1 cellular context compared by ENCODE assay signal in the genomic region with DNA sequence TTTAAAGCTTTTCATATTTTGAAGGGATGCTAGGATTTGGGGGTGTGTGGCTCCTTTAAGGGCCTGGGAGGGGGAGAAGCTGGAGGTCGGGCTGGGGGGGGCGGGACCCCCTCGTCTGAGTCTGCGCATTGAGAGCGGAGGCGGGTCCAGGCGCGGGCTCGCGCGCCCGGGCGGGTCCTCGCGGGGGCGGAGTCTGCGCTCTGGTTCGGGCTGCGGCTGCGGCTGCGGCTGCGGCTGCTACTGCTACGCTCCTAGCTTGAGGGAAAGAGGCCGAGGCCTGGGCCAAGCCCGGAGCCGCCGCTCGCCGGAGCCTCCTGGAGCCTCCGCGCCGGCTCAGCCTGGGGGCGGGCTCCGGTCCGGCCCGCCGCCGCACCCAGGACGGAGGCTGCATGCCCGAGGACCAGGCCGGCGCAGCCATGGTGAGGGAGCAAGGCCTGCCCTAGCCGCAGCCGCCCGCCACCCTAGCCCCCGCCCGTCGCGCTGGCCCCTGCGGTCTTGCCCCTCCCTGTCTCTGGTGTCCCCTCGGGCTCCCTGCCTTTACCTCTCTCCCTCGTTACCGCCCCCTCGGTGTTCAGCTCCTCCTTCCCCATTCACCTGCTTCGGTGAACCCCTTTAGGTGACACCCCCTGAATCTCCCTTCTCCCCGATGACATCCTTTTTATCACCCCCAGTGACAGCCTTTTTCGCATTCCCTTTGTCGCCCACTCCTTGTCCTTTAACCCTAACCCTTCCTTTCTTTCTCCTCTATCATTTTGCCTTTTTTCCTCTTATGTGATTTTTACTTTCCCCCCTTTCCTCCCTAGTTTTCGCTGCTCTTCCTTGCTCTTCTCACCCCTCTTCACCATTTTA.
TF ChIP-seq lines count a peak whose summit lies in the region.

A gene (plus strand): TSS at position 189 of the 849 bp plus-strand sequence. CDS start 201 bp downstream, at position 390.

TF ChIP-seq in HepG2, 621 proteins besides CTCF, POLR2A, EP300 and RAD21 (continued from another document and continues in another):
- TF ChIP-seq, protein P1, sequence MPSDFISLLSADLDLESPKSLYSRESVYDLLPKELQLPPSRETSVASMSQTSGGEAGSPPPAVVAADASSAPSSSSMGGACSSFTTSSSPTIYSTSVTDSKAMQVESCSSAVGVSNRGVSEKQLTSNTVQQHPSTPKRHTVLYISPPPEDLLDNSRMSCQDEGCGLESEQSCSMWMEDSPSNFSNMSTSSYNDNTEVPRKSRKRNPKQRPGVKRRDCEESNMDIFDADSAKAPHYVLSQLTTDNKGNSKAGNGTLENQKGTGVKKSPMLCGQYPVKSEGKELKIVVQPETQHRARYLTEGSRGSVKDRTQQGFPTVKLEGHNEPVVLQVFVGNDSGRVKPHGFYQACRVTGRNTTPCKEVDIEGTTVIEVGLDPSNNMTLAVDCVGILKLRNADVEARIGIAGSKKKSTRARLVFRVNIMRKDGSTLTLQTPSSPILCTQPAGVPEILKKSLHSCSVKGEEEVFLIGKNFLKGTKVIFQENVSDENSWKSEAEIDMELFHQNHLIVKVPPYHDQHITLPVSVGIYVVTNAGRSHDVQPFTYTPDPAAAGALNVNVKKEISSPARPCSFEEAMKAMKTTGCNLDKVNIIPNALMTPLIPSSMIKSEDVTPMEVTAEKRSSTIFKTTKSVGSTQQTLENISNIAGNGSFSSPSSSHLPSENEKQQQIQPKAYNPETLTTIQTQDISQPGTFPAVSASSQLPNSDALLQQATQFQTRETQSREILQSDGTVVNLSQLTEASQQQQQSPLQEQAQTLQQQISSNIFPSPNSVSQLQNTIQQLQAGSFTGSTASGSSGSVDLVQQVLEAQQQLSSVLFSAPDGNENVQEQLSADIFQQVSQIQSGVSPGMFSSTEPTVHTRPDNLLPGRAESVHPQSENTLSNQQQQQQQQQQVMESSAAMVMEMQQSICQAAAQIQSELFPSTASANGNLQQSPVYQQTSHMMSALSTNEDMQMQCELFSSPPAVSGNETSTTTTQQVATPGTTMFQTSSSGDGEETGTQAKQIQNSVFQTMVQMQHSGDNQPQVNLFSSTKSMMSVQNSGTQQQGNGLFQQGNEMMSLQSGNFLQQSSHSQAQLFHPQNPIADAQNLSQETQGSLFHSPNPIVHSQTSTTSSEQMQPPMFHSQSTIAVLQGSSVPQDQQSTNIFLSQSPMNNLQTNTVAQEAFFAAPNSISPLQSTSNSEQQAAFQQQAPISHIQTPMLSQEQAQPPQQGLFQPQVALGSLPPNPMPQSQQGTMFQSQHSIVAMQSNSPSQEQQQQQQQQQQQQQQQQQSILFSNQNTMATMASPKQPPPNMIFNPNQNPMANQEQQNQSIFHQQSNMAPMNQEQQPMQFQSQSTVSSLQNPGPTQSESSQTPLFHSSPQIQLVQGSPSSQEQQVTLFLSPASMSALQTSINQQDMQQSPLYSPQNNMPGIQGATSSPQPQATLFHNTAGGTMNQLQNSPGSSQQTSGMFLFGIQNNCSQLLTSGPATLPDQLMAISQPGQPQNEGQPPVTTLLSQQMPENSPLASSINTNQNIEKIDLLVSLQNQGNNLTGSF (CRISPR knock-in tag; IDR thresholded peaks at IDR 0.05): peak; percentile 71; the same call in 1 of the 2 replicates
- TF ChIP-seq HNRNPL (IDR thresholded peaks at IDR 0.05; ENCODE audit: low read depth, low read length) (no peak), MYC (CRISPR knock-in tag; IDR thresholded peaks at IDR 0.05; ENCODE audit: borderline replicate concordance) (peak; percentile 45; the same call in 1 of the 2 replicates), KLF9 (CRISPR knock-in tag; IDR thresholded peaks at IDR 0.05; ENCODE audit: low read depth) (no peak), ZNF891 (CRISPR knock-in tag; IDR thresholded peaks at IDR 0.05) (0 out of 2 replicates have a peak, but pooled peaks have one; percentile 44), HOXA3 (CRISPR knock-in tag; IDR thresholded peaks at IDR 0.05) (peak; percentile 61), KDM1A (CRISPR knock-in tag; IDR thresholded peaks at IDR 0.05) (no peak), PHB2 (IDR thresholded peaks at IDR 0.05; ENCODE audit: partially characterized antibody) (no peak), ETV6 (CRISPR knock-in tag; conservative IDR thresholded peaks at IDR 0.05) (no peak; the same call in 1 of the 2 replicates), GATAD1 (CRISPR knock-in tag; IDR thresholded peaks at IDR 0.05) (no peak), CCDC6 (CRISPR knock-in tag; IDR thresholded peaks at IDR 0.05) (no peak), HDAC1 (CRISPR knock-in tag; IDR thresholded peaks at IDR 0.05) (0 out of 2 replicates have a peak, but pooled peaks have one; percentile 42), KAT8 (CRISPR knock-in tag; IDR thresholded peaks at IDR 0.05) (0 out of 2 replicates have a peak, but pooled peaks have one; percentile 29), MAFF (IDR thresholded peaks at IDR 0.05; ENCODE audit: low read depth, low read length) (no peak), POLR2G (IDR thresholded peaks at IDR 0.05; ENCODE audit: low read depth, low read length) (peak; percentile 80), HNRNPK (IDR thresholded peaks at IDR 0.05; ENCODE audit: low read depth, low read length, poor library complexity, severe bottlenecking) (peak; percentile 67)
- TF ChIP-seq, protein P2, sequence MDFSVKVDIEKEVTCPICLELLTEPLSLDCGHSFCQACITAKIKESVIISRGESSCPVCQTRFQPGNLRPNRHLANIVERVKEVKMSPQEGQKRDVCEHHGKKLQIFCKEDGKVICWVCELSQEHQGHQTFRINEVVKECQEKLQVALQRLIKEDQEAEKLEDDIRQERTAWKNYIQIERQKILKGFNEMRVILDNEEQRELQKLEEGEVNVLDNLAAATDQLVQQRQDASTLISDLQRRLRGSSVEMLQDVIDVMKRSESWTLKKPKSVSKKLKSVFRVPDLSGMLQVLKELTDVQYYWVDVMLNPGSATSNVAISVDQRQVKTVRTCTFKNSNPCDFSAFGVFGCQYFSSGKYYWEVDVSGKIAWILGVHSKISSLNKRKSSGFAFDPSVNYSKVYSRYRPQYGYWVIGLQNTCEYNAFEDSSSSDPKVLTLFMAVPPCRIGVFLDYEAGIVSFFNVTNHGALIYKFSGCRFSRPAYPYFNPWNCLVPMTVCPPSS (IDR thresholded peaks at IDR 0.05): no peak
- TF ChIP-seq, protein P3, sequence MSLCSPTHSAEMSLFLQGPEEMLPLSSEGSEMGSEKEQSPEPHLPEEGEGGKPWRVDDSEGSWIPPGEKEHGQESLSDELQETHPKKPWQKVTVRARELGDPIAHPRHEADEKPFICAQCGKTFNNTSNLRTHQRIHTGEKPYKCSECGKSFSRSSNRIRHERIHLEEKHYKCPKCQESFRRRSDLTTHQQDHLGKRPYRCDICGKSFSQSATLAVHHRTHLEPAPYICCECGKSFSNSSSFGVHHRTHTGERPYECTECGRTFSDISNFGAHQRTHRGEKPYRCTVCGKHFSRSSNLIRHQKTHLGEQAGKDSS (CRISPR knock-in tag; IDR thresholded peaks at IDR 0.05; ENCODE audit: borderline replicate concordance, low read depth): peak; percentile 62; the same call in 1 of the 2 replicates
- TF ChIP-seq, protein P4, sequence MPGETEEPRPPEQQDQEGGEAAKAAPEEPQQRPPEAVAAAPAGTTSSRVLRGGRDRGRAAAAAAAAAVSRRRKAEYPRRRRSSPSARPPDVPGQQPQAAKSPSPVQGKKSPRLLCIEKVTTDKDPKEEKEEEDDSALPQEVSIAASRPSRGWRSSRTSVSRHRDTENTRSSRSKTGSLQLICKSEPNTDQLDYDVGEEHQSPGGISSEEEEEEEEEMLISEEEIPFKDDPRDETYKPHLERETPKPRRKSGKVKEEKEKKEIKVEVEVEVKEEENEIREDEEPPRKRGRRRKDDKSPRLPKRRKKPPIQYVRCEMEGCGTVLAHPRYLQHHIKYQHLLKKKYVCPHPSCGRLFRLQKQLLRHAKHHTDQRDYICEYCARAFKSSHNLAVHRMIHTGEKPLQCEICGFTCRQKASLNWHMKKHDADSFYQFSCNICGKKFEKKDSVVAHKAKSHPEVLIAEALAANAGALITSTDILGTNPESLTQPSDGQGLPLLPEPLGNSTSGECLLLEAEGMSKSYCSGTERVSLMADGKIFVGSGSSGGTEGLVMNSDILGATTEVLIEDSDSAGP (CRISPR knock-in tag; IDR thresholded peaks at IDR 0.05; ENCODE audit: borderline replicate concordance): peak; percentile 99; the same call in 1 of the 2 replicates
- TF ChIP-seq, protein P5, sequence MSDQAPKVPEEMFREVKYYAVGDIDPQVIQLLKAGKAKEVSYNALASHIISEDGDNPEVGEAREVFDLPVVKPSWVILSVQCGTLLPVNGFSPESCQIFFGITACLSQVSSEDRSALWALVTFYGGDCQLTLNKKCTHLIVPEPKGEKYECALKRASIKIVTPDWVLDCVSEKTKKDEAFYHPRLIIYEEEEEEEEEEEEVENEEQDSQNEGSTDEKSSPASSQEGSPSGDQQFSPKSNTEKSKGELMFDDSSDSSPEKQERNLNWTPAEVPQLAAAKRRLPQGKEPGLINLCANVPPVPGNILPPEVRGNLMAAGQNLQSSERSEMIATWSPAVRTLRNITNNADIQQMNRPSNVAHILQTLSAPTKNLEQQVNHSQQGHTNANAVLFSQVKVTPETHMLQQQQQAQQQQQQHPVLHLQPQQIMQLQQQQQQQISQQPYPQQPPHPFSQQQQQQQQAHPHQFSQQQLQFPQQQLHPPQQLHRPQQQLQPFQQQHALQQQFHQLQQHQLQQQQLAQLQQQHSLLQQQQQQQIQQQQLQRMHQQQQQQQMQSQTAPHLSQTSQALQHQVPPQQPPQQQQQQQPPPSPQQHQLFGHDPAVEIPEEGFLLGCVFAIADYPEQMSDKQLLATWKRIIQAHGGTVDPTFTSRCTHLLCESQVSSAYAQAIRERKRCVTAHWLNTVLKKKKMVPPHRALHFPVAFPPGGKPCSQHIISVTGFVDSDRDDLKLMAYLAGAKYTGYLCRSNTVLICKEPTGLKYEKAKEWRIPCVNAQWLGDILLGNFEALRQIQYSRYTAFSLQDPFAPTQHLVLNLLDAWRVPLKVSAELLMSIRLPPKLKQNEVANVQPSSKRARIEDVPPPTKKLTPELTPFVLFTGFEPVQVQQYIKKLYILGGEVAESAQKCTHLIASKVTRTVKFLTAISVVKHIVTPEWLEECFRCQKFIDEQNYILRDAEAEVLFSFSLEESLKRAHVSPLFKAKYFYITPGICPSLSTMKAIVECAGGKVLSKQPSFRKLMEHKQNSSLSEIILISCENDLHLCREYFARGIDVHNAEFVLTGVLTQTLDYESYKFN (CRISPR knock-in tag; conservative IDR thresholded peaks at IDR 0.05): peak; percentile 25
- TF ChIP-seq, protein P6, sequence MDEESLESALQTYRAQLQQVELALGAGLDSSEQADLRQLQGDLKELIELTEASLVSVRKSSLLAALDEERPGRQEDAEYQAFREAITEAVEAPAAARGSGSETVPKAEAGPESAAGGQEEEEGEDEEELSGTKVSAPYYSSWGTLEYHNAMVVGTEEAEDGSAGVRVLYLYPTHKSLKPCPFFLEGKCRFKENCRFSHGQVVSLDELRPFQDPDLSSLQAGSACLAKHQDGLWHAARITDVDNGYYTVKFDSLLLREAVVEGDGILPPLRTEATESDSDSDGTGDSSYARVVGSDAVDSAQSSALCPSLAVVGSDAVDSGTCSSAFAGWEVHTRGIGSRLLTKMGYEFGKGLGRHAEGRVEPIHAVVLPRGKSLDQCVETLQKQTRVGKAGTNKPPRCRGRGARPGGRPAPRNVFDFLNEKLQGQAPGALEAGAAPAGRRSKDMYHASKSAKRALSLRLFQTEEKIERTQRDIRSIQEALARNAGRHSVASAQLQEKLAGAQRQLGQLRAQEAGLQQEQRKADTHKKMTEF (CRISPR knock-in tag; IDR thresholded peaks at IDR 0.05): no peak
- TF ChIP-seq, protein P7, sequence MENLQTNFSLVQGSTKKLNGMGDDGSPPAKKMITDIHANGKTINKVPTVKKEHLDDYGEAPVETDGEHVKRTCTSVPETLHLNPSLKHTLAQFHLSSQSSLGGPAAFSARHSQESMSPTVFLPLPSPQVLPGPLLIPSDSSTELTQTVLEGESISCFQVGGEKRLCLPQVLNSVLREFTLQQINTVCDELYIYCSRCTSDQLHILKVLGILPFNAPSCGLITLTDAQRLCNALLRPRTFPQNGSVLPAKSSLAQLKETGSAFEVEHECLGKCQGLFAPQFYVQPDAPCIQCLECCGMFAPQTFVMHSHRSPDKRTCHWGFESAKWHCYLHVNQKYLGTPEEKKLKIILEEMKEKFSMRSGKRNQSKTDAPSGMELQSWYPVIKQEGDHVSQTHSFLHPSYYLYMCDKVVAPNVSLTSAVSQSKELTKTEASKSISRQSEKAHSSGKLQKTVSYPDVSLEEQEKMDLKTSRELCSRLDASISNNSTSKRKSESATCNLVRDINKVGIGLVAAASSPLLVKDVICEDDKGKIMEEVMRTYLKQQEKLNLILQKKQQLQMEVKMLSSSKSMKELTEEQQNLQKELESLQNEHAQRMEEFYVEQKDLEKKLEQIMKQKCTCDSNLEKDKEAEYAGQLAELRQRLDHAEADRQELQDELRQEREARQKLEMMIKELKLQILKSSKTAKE (CRISPR knock-in tag; IDR thresholded peaks at IDR 0.05; ENCODE audit: borderline replicate concordance): 0 out of 2 replicates have a peak, but pooled peaks have one; percentile 28
- TF ChIP-seq, protein P8, sequence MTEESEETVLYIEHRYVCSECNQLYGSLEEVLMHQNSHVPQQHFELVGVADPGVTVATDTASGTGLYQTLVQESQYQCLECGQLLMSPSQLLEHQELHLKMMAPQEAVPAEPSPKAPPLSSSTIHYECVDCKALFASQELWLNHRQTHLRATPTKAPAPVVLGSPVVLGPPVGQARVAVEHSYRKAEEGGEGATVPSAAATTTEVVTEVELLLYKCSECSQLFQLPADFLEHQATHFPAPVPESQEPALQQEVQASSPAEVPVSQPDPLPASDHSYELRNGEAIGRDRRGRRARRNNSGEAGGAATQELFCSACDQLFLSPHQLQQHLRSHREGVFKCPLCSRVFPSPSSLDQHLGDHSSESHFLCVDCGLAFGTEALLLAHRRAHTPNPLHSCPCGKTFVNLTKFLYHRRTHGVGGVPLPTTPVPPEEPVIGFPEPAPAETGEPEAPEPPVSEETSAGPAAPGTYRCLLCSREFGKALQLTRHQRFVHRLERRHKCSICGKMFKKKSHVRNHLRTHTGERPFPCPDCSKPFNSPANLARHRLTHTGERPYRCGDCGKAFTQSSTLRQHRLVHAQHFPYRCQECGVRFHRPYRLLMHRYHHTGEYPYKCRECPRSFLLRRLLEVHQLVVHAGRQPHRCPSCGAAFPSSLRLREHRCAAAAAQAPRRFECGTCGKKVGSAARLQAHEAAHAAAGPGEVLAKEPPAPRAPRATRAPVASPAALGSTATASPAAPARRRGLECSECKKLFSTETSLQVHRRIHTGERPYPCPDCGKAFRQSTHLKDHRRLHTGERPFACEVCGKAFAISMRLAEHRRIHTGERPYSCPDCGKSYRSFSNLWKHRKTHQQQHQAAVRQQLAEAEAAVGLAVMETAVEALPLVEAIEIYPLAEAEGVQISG (CRISPR knock-in tag; IDR thresholded peaks at IDR 0.05): peak; percentile 72
- TF ChIP-seq, protein P9, sequence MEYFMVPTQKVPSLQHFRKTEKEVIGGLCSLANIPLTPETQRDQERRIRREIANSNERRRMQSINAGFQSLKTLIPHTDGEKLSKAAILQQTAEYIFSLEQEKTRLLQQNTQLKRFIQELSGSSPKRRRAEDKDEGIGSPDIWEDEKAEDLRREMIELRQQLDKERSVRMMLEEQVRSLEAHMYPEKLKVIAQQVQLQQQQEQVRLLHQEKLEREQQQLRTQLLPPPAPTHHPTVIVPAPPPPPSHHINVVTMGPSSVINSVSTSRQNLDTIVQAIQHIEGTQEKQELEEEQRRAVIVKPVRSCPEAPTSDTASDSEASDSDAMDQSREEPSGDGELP (IDR thresholded peaks at IDR 0.05; ENCODE audit: borderline replicate concordance, low read depth): no peak
